In the genomic region with DNA sequence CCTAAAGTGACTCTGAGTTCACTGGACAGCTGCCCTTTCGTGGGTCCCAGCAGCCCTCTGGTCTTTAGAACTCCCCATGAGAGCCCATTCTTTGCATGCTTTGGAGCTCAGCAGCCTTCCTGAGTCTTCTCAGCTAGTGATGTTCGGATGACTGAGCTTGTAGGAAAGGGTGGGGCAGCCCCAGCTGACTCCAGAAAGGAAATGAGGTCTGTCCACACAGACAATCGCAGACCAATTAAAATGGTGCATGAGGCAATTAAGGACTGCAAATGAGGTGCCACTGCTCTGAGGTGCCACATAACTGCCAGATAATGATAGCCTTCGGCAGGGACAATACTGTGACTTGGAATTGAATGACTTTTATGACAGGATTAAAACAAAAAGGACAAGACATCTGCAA, we compare ENCODE assay signal across 16 cellular contexts. TPM values are rescaled to one million over a fixed set of nuclear protein-coding genes. Genes with fewer than 3 reads are reported as not detected.
DNase-seq lines count a peak whose midpoint lies in the region; ATAC-seq and TF ChIP-seq lines count a peak whose summit lies in the region.
"Had no signal": no experiment of that assay in that cellular context is flagged by ENCODE, and none has a peak within 500 bp of the region (broad histone marks: within the 10 kb centered on the region; RNA-seq: fewer than 3 reads in every experiment).

No MANE protein-coding gene starts in this region.

- WGBS in GM23248 (ENCODE audit: low coverage in 1 of 2, low lambda C conversion rate in 2 of 2, missing lambda C conversion rate in 2 of 2), 2 experiments = 12 to 13% methylated on average over 4 of the region's 4 CpGs

- no peak overlapping the region for H3K4me3 ChIP-seq in GM23248
- H3K4me3 ChIP-seq in epithelial cell of esophagus (ENCODE audit: low read length) = no peak overlapping the region
- no peak overlapping the region for H3K4me3 ChIP-seq in retinal pigment epithelial cell (ENCODE audit: low read length)
- no peak overlapping the region for H3K4me3 ChIP-seq in CD8-positive, alpha-beta T cell (ENCODE audit: low read depth, low read length)
- H3K4me3 ChIP-seq: right lobe of liver had no signal

- H3F3A ChIP-seq in GM23248 (ENCODE audit: insufficient read depth) = peaks cover 17% of the 10 kb centered on the region

- DNase-seq in GM23248 = peak; percentile 80
- peak; percentile 96 for DNase-seq in NCI-H69 (lab: John Stamatoyannopoulos, UW)
- peak; percentile 48 for DNase-seq in epithelial cell of esophagus (ENCODE audit: low read depth)
- peak; percentile 12 for DNase-seq in retinal pigment epithelial cell (ENCODE audit: low read depth)
- no peak for DNase-seq in germinal center (ENCODE audit: low spot score)
- DNase-seq in NCI-H82 (lab: John Stamatoyannopoulos, UW) = no peak
- DNase-seq in CD8-positive, alpha-beta T cell = no peak
- DNase-seq: activated CD4-positive, alpha-beta T cell treated with anti-CD3 and anti-CD28 coated beads for 48 hours; activated gamma-delta T cell; central memory CD4-positive, alpha-beta T cell; immature natural killer cell; OCI-M1; right lobe of liver; substantia nigra had no signal

- in situ Hi-C loops in GM23248 (cut with MboI) = no loop called here

- H2AFZ ChIP-seq in GM23248 = peak overlapping the region; percentile 48

- no peaks in the 10 kb centered on the region for H3K36me3 Mint-ChIP-seq in CD8-positive, alpha-beta T cell
- H3K36me3 Mint-ChIP-seq: immature natural killer cell had no signal

- no peaks in the 10 kb centered on the region for H3K4me1 Mint-ChIP-seq in CD8-positive, alpha-beta T cell (ENCODE audit: low read depth)
- H3K4me1 Mint-ChIP-seq: immature natural killer cell had no signal

- CTCF ChIA-PET in CD8-positive, alpha-beta T cell (lab: Charles Lee) = no interaction called here

- no peaks in the 10 kb centered on the region for H4K20me1 ChIP-seq in GM23248 (ENCODE audit: insufficient read depth)

- H3K9ac ChIP-seq in GM23248 = peak overlapping the region; percentile 31

- H3K79me2 ChIP-seq in GM23248 (ENCODE audit: insufficient read depth) = no peaks in the 10 kb centered on the region

- H3K9me3 Mint-ChIP-seq in CD8-positive, alpha-beta T cell = no peaks in the 10 kb centered on the region
- H3K9me3 Mint-ChIP-seq: immature natural killer cell had no signal

- no peak overlapping the region for H3K27ac Mint-ChIP-seq in CD8-positive, alpha-beta T cell
- H3K27ac Mint-ChIP-seq: immature natural killer cell had no signal

- H3K27ac ChIP-seq in GM23248 = peak overlapping the region; percentile 75
- no peak overlapping the region for H3K27ac ChIP-seq in CD8-positive, alpha-beta T cell (ENCODE audit: low read depth, low read length)
- H3K27ac ChIP-seq: right lobe of liver had no signal

- intact Hi-C loops in CD8-positive, alpha-beta T cell (cut with DNase I, micrococcal nuclease) = no loop called here

- H3K27me3 ChIP-seq in GM23248 (replicated peaks; ENCODE audit: insufficient read depth) = peaks cover 3% of the 10 kb centered on the region; the same call in 1 of the 2 replicates
- no peaks in the 10 kb centered on the region for H3K27me3 ChIP-seq in CD8-positive, alpha-beta T cell (ENCODE audit: insufficient read depth, low read length)
- H3K27me3 ChIP-seq: right lobe of liver had no signal

- H3K36me3 ChIP-seq in GM23248 (ENCODE audit: low read depth) = no peaks in the 10 kb centered on the region
- no peaks in the 10 kb centered on the region for H3K36me3 ChIP-seq in CD8-positive, alpha-beta T cell (ENCODE audit: insufficient read depth, low read length)
- H3K36me3 ChIP-seq: right lobe of liver had no signal

- no peaks in the 10 kb centered on the region for H3K9me3 ChIP-seq in GM23248 (ENCODE audit: low read depth)
- H3K9me3 ChIP-seq in CD8-positive, alpha-beta T cell (ENCODE audit: low read length) = no peaks in the 10 kb centered on the region
- H3K9me3 ChIP-seq: right lobe of liver had no signal

- H3K9me2 ChIP-seq in GM23248 (ENCODE audit: insufficient read depth) = no peaks in the 10 kb centered on the region

- POLR2A ChIA-PET in CD8-positive, alpha-beta T cell (lab: Charles Lee) = no interaction called here

- H3K4me3 Mint-ChIP-seq in CD8-positive, alpha-beta T cell = no peak overlapping the region
- H3K4me3 Mint-ChIP-seq: immature natural killer cell had no signal

- H3K4me1 ChIP-seq in GM23248 (ENCODE audit: insufficient read depth) = peaks cover 33% of the 10 kb centered on the region
- no peaks in the 10 kb centered on the region for H3K4me1 ChIP-seq in CD8-positive, alpha-beta T cell (ENCODE audit: insufficient read depth, low read length)
- H3K4me1 ChIP-seq: right lobe of liver had no signal

- no peak for ATAC-seq in CD8-positive, alpha-beta T cell
- ATAC-seq: right lobe of liver had no signal

- peak overlapping the region; percentile 35 for H3K4me2 ChIP-seq in GM23248 (ENCODE audit: unreplicated experiment)

- H3K27me3 Mint-ChIP-seq in CD8-positive, alpha-beta T cell (ENCODE audit: low read depth) = peaks cover 11% of the 10 kb centered on the region

- TF ChIP-seq CTCF in epithelial cell of esophagus (IDR thresholded peaks at IDR 0.05; ENCODE audit: insufficient read depth, low read depth, low read length, missing control alignments) = no peak
- TF ChIP-seq CTCF in retinal pigment epithelial cell (conservative IDR thresholded peaks at IDR 0.05; ENCODE audit: low read depth, low read length) = no peak
- no peak for TF ChIP-seq CTCF in CD8-positive, alpha-beta T cell (IDR thresholded peaks at IDR 0.05)

RNA-seq across cellular contexts. Expression of a gene that starts 25.4 kb away (rescaled TPM):
- 122 and 130 TPM in 2 replicates for total RNA-seq in GM23248 (2014; rRNA removed; shearing (Covaris generic))
- polyA plus RNA-seq in GM23248 (2016; fragmentation: Nextera tagmentation; extraction: Ambion mirVana) = 282 and 288 TPM in 2 replicates
- 10 to 100 TPM; 37.8 to 40.1 TPM for total RNA-seq in CD8-positive, alpha-beta T cell

RNA-seq across cellular contexts. Expression of a gene that starts 32.9 kb away (rescaled TPM):
- not detected in 2 replicates for total RNA-seq in GM23248 (2014; rRNA removed; shearing (Covaris generic))
- polyA plus RNA-seq in GM23248 (2016; fragmentation: Nextera tagmentation; extraction: Ambion mirVana) = not detected in 2 replicates
- total RNA-seq in CD8-positive, alpha-beta T cell = not detected
- total RNA-seq: fibroblast of lung; T-helper 1 cell treated with Interleukin-12 subunit alpha and Interleukin-12 subunit beta and Interleukin-4 antibody, amounts not matched to agents 30 ng/mL and 1 ng/mL, for 36 hours had no signal
- polyA plus RNA-seq: fibroblast of lung, immature natural killer cell had no signal

RNA-seq across cellular contexts. Expression of a gene that starts 41.7 kb away (rescaled TPM):
- total RNA-seq in GM23248 (2014; rRNA removed; shearing (Covaris generic)) = 2.9 and 9.9 TPM in 2 replicates
- 4.4 and 4.5 TPM in 2 replicates for polyA plus RNA-seq in GM23248 (2016; fragmentation: Nextera tagmentation; extraction: Ambion mirVana)
- total RNA-seq in CD8-positive, alpha-beta T cell = under 1 TPM; 0.39 to 0.62 TPM

Comparison
In these comparisons a context has a peak if more than half of its experiments do, and no peak if none do; other contexts are left out.
1. DNase-seq: peak in GM23248 (single experiment), NCI-H69 (single experiment), epithelial cell of esophagus (single experiment) and retinal pigment epithelial cell (single experiment); none in germinal center (single experiment), NCI-H82 (single experiment) and CD8-positive, alpha-beta T cell (0 of 7).